8 cellular contexts compared by ENCODE assay signal in genomic region chr12:102811125-102811737, GRCh38.
A peak's percentile ranks its signal among the peaks of the same experiment; 100 is the strongest.
DNase-seq lines count a peak whose midpoint lies in the region; ATAC-seq and TF ChIP-seq lines count a peak whose summit lies in the region.

No MANE protein-coding gene starts in this region.

- no peaks in the 10 kb centered on the region for H3K9me3 ChIP-seq in lower lobe of right lung

- H3K4me3 ChIP-seq in lower lobe of right lung, result no peak overlapping the region

- ATAC-seq in lower lobe of right lung, result no peak

- DNase-seq in NCI-H187 (lab: John Stamatoyannopoulos, UW) (peak; percentile 1 to 5), NCI-H187 treated with DMSO at 0.1 percent for 48 hours (lab: John Stamatoyannopoulos, UW) (no peak), Kasumi-1 (lab: John Stamatoyannopoulos, UW) (peak; percentile 19 to 44), lower lobe of right lung (no peak), AG08395 (ENCODE audit: low spot score) (no peak), GDM1 (lab: John Stamatoyannopoulos, UW) (no peak), UCSD-AML1 (lab: John Stamatoyannopoulos, UW; ENCODE audit: unreplicated experiment) (no peak)

- no peaks in the 10 kb centered on the region for H3K4me1 ChIP-seq in lower lobe of right lung

- intact Hi-C loops in lower lobe of right lung (cut with DNase I), result no loop called here

- no peaks in the 10 kb centered on the region for H3K27me3 ChIP-seq in lower lobe of right lung (ENCODE audit: low read depth)

- TF ChIP-seq CTCF in VCaP (conservative IDR thresholded peaks at IDR 0.05) (peak; percentile 94), lower lobe of right lung (IDR thresholded peaks at IDR 0.05) (peak; percentile 35)

- no peaks in the 10 kb centered on the region for H3K36me3 ChIP-seq in lower lobe of right lung

- no peak overlapping the region for H3K27ac ChIP-seq in VCaP
- H3K27ac ChIP-seq in lower lobe of right lung, result no peak overlapping the region

Comparison
In these comparisons a context has a peak if more than half of its experiments do, and no peak if none do; other contexts are left out.
1. DNase-seq: peak in NCI-H187 (2 of 2) and Kasumi-1 (2 of 2); none in NCI-H187 treated with DMSO at 0.1 percent for 48 hours (single experiment), lower lobe of right lung (single experiment), AG08395 (single experiment), GDM1 (single experiment) and UCSD-AML1 (single experiment).